1 cellular context compared by ENCODE assay signal in genomic region chr22:36123673-36124630, GRCh38.
TF ChIP-seq lines count a peak whose summit lies in the region.

No MANE protein-coding gene starts in this region.

TF ChIP-seq in HepG2, 621 proteins besides CTCF, POLR2A, EP300 and RAD21 (continued from another document and continues in another):
- TF ChIP-seq, protein P1, sequence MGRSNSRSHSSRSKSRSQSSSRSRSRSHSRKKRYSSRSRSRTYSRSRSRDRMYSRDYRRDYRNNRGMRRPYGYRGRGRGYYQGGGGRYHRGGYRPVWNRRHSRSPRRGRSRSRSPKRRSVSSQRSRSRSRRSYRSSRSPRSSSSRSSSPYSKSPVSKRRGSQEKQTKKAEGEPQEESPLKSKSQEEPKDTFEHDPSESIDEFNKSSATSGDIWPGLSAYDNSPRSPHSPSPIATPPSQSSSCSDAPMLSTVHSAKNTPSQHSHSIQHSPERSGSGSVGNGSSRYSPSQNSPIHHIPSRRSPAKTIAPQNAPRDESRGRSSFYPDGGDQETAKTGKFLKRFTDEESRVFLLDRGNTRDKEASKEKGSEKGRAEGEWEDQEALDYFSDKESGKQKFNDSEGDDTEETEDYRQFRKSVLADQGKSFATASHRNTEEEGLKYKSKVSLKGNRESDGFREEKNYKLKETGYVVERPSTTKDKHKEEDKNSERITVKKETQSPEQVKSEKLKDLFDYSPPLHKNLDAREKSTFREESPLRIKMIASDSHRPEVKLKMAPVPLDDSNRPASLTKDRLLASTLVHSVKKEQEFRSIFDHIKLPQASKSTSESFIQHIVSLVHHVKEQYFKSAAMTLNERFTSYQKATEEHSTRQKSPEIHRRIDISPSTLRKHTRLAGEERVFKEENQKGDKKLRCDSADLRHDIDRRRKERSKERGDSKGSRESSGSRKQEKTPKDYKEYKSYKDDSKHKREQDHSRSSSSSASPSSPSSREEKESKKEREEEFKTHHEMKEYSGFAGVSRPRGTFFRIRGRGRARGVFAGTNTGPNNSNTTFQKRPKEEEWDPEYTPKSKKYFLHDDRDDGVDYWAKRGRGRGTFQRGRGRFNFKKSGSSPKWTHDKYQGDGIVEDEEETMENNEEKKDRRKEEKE (IDR thresholded peaks at IDR 0.05), result no peak
- TF ChIP-seq SAP130 (CRISPR knock-in tag; IDR thresholded peaks at IDR 0.05; ENCODE audit: low read depth) (peak; percentile 77), ZNF343 (CRISPR knock-in tag; IDR thresholded peaks at IDR 0.05) (no peak), PHF8 (CRISPR knock-in tag; IDR thresholded peaks at IDR 0.05) (peak; percentile 69), MAF1 (CRISPR knock-in tag; IDR thresholded peaks at IDR 0.05; ENCODE audit: borderline replicate concordance) (no peak), ARNT2 (CRISPR knock-in tag; IDR thresholded peaks at IDR 0.05; ENCODE audit: low read depth) (0 out of 2 replicates have a peak, but pooled peaks have one; percentile 23), RCOR2 (CRISPR knock-in tag; IDR thresholded peaks at IDR 0.05) (peak; percentile 42; the same call in 1 of the 2 replicates), TCF12 (IDR thresholded peaks at IDR 0.05) (no peak), TCF12 (CRISPR knock-in tag; IDR thresholded peaks at IDR 0.05) (no peak), MATR3 (CRISPR knock-in tag; IDR thresholded peaks at IDR 0.05) (no peak), NR2F1 (CRISPR knock-in tag; IDR thresholded peaks at IDR 0.05) (0 out of 4 replicates have a peak, but pooled peaks of 1 of the 2 experiments have one; percentile 18), HCFC1 (IDR thresholded peaks at IDR 0.05; ENCODE audit: low read depth, low read length) (no peak), ZNF777 (CRISPR knock-in tag; IDR thresholded peaks at IDR 0.05) (no peak), ZBTB8A (CRISPR knock-in tag; IDR thresholded peaks at IDR 0.05; ENCODE audit: borderline replicate concordance, low read depth) (0 out of 2 replicates have a peak, but pooled peaks have one; percentile 54), DMAP1 (CRISPR knock-in tag; IDR thresholded peaks at IDR 0.05) (peak; percentile 49; the same call in 1 of the 2 replicates), KLF13 (CRISPR knock-in tag; IDR thresholded peaks at IDR 0.05) (no peak), FOXO1 (CRISPR knock-in tag; IDR thresholded peaks at IDR 0.05) (peak; percentile 70), ZZZ3 (CRISPR knock-in tag; IDR thresholded peaks at IDR 0.05; ENCODE audit: borderline replicate concordance) (no peak), ZNF235 (CRISPR knock-in tag; IDR thresholded peaks at IDR 0.05; ENCODE audit: borderline replicate concordance) (0 out of 2 replicates have a peak, but pooled peaks have one; percentile 50), HOMEZ (CRISPR knock-in tag; IDR thresholded peaks at IDR 0.05; ENCODE audit: low read depth) (no peak), ZFP91 (CRISPR knock-in tag; IDR thresholded peaks at IDR 0.05; ENCODE audit: borderline replicate concordance) (peak; percentile 71), KDM6A (CRISPR knock-in tag; IDR thresholded peaks at IDR 0.05; ENCODE audit: low read depth) (no peak), CERS6 (CRISPR knock-in tag; IDR thresholded peaks at IDR 0.05) (no peak), MIER2 (CRISPR knock-in tag; IDR thresholded peaks at IDR 0.05) (no peak), SMC3 (IDR thresholded peaks at IDR 0.05; ENCODE audit: low read length) (peak; percentile 54; the same call in 1 of the 2 replicates), NFIB (CRISPR knock-in tag; IDR thresholded peaks at IDR 0.05; ENCODE audit: borderline replicate concordance) (no peak), ARNTL (CRISPR knock-in tag; IDR thresholded peaks at IDR 0.05) (0 out of 2 replicates have a peak, but pooled peaks have one; percentile 22), BCL3 (CRISPR knock-in tag; IDR thresholded peaks at IDR 0.05) (no peak), CSRNP2 (CRISPR knock-in tag; conservative IDR thresholded peaks at IDR 0.05; ENCODE audit: low read depth) (no peak), FOXA3 (CRISPR knock-in tag; IDR thresholded peaks at IDR 0.05) (peak; percentile 59), ARID3A (IDR thresholded peaks at IDR 0.05; ENCODE audit: low read depth, low read length) (no peak), MAFF (IDR thresholded peaks at IDR 0.05; ENCODE audit: low read depth, low read length) (peak; percentile 96), ELF4 (CRISPR knock-in tag; IDR thresholded peaks at IDR 0.05; ENCODE audit: borderline replicate concordance) (no peak), MED13 (CRISPR knock-in tag; IDR thresholded peaks at IDR 0.05) (no peak), NFKB2 (CRISPR knock-in tag; IDR thresholded peaks at IDR 0.05; ENCODE audit: borderline replicate concordance) (peak; percentile 41; the same call in 1 of the 2 replicates), NR2F2 (IDR thresholded peaks at IDR 0.05; ENCODE audit: borderline replicate concordance, low read depth) (no peak), EHMT2 (IDR thresholded peaks at IDR 0.05; ENCODE audit: borderline replicate concordance, low read depth, low read length) (no peak), BCL6 (CRISPR knock-in tag; IDR thresholded peaks at IDR 0.05) (0 out of 2 replicates have a peak, but pooled peaks have one; percentile 35), KLF6 (CRISPR knock-in tag; IDR thresholded peaks at IDR 0.05) (peak; percentile 66; the same call in 1 of the 2 replicates), ZC3H13 (CRISPR knock-in tag; IDR thresholded peaks at IDR 0.05) (no peak; the same call in 1 of the 2 replicates), ZNF326 (CRISPR knock-in tag; IDR thresholded peaks at IDR 0.05; ENCODE audit: borderline replicate concordance) (no peak), ISL2 (CRISPR knock-in tag; IDR thresholded peaks at IDR 0.05) (0 out of 2 replicates have a peak, but pooled peaks have one; percentile 17), NFYC (CRISPR knock-in tag; IDR thresholded peaks at IDR 0.05) (peak; percentile 9; the same call in 1 of the 2 replicates), POLR2AphosphoS2 (IDR thresholded peaks at IDR 0.05; ENCODE audit: low read depth, low read length) (no peak), BRCA1 (CRISPR knock-in tag; IDR thresholded peaks at IDR 0.05) (0 out of 2 replicates have a peak, but pooled peaks have one; percentile 35)
- TF ChIP-seq, protein P2, sequence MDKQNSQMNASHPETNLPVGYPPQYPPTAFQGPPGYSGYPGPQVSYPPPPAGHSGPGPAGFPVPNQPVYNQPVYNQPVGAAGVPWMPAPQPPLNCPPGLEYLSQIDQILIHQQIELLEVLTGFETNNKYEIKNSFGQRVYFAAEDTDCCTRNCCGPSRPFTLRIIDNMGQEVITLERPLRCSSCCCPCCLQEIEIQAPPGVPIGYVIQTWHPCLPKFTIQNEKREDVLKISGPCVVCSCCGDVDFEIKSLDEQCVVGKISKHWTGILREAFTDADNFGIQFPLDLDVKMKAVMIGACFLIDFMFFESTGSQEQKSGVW (CRISPR knock-in tag; IDR thresholded peaks at IDR 0.05; ENCODE audit: borderline replicate concordance), result no peak
- TF ChIP-seq, protein P3, sequence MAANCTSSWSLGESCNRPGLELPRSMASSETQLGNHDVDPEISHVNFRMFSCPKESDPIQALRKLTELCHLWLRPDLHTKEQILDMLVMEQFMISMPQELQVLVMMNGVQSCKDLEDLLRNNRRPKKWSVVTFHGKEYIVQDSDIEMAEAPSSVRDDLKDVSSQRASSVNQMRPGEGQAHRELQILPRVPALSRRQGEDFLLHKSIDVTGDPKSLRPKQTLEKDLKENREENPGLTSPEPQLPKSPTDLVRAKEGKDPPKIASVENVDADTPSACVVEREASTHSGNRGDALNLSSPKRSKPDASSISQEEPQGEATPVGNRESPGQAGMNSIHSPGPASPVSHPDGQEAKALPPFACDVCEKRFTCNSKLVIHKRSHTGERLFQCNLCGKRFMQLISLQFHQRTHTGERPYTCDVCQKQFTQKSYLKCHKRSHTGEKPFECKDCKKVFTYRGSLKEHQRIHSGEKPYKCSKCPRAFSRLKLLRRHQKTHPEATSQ (CRISPR knock-in tag; IDR thresholded peaks at IDR 0.05; ENCODE audit: borderline replicate concordance), result no peak
- TF ChIP-seq, protein P4, sequence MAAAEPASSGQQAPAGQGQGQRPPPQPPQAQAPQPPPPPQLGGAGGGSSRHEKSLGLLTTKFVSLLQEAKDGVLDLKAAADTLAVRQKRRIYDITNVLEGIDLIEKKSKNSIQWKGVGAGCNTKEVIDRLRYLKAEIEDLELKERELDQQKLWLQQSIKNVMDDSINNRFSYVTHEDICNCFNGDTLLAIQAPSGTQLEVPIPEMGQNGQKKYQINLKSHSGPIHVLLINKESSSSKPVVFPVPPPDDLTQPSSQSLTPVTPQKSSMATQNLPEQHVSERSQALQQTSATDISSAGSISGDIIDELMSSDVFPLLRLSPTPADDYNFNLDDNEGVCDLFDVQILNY (CRISPR knock-in tag; conservative IDR thresholded peaks at IDR 0.05), result no peak
- TF ChIP-seq, protein P5, sequence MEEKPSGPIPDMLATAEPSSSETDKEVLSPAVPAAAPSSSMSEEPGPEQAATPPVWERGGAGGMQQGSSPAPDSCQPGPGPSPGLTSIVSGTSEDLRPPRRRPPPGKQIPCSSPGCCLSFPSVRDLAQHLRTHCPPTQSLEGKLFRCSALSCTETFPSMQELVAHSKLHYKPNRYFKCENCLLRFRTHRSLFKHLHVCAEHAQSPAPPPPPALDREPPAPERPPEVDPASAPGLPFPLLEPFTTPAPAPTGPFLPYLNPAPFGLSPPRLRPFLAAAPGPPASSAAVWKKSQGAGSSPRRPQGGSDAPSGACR (CRISPR knock-in tag; IDR thresholded peaks at IDR 0.05), result peak; percentile 79; the same call in 1 of the 2 replicates
- TF ChIP-seq, protein P6, sequence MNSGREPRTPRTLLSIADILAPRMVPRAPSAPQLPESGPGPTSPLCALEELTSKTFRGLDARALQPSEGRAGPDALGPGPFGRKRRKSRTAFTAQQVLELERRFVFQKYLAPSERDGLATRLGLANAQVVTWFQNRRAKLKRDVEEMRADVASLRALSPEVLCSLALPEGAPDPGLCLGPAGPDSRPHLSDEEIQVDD (CRISPR knock-in tag; IDR thresholded peaks at IDR 0.05; ENCODE audit: borderline replicate concordance), result no peak
